1 cellular context compared by ENCODE assay signal in the genomic region with DNA sequence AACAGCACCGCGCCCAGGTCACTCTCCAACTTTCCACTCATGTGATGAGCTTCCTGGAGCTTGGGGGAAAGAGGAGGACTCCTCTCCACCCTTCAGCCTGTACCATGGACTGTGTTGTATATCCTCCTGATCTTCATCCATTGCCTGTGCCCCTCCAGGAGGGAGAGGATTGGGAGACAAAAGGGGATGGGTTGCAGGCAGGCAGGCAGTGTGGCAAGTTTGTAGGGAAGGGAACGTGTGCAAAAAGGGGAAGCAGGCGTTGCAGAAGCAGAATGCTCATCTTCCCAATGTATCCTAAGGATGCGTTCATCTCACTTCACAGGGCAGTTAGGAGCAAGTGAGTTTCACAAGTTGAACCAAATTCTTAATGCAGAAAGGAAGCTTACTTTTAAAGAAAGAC.
TF ChIP-seq lines count a peak whose summit lies in the region.

No MANE protein-coding gene starts in this region.

TF ChIP-seq in HepG2, 621 proteins besides CTCF, POLR2A, EP300 and RAD21:
- TF ChIP-seq, protein P1, sequence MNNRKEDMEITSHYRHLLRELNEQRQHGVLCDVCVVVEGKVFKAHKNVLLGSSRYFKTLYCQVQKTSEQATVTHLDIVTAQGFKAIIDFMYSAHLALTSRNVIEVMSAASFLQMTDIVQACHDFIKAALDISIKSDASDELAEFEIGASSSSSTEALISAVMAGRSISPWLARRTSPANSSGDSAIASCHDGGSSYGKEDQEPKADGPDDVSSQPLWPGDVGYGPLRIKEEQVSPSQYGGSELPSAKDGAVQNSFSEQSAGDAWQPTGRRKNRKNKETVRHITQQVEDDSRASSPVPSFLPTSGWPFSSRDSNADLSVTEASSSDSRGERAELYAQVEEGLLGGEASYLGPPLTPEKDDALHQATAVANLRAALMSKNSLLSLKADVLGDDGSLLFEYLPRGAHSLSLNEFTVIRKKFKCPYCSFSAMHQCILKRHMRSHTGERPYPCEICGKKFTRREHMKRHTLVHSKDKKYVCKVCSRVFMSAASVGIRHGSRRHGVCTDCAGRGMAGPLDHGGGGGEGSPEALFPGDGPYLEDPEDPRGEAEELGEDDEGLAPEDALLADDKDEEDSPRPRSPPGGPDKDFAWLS (CRISPR knock-in tag; IDR thresholded peaks at IDR 0.05; ENCODE audit: borderline replicate concordance), result no peak
- TF ChIP-seq MEIS2 (CRISPR knock-in tag; IDR thresholded peaks at IDR 0.05) (no peak), NFYC (CRISPR knock-in tag; IDR thresholded peaks at IDR 0.05) (no peak), GABPB1 (CRISPR knock-in tag; IDR thresholded peaks at IDR 0.05) (no peak), MBNL3 (CRISPR knock-in tag; conservative IDR thresholded peaks at IDR 0.05) (no peak), KMT2A (CRISPR knock-in tag; IDR thresholded peaks at IDR 0.05) (no peak), ZNF510 (CRISPR knock-in tag; IDR thresholded peaks at IDR 0.05; ENCODE audit: low read depth) (no peak), ZBTB3 (CRISPR knock-in tag; IDR thresholded peaks at IDR 0.05; ENCODE audit: borderline replicate concordance, low read depth) (no peak), CBFB (CRISPR knock-in tag; IDR thresholded peaks at IDR 0.05) (no peak), ZNF652 (CRISPR knock-in tag; IDR thresholded peaks at IDR 0.05; ENCODE audit: borderline replicate concordance, low read depth) (no peak), ZNF670 (CRISPR knock-in tag; IDR thresholded peaks at IDR 0.05; ENCODE audit: borderline replicate concordance) (no peak)
- TF ChIP-seq, protein P2, sequence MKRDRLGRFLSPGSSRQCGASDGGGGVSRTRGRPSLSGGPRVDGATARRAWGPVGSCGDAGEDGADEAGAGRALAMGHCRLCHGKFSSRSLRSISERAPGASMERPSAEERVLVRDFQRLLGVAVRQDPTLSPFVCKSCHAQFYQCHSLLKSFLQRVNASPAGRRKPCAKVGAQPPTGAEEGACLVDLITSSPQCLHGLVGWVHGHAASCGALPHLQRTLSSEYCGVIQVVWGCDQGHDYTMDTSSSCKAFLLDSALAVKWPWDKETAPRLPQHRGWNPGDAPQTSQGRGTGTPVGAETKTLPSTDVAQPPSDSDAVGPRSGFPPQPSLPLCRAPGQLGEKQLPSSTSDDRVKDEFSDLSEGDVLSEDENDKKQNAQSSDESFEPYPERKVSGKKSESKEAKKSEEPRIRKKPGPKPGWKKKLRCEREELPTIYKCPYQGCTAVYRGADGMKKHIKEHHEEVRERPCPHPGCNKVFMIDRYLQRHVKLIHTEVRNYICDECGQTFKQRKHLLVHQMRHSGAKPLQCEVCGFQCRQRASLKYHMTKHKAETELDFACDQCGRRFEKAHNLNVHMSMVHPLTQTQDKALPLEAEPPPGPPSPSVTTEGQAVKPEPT (CRISPR knock-in tag; IDR thresholded peaks at IDR 0.05; ENCODE audit: low read depth), result no peak
TF ChIP-seq in HepG2: peak in this region for 0.
